1 cellular context compared by ENCODE assay signal in genomic region chr17:78526231-78527025, GRCh38.
A peak's percentile ranks its signal among the peaks of the same experiment; 100 is the strongest.
TF ChIP-seq lines count a peak whose summit lies in the region.

No MANE protein-coding gene starts in this region.

TF ChIP-seq in HepG2, 621 proteins besides CTCF, POLR2A, EP300 and RAD21 (continued from another document and continues in another):
- TF ChIP-seq, protein P1, sequence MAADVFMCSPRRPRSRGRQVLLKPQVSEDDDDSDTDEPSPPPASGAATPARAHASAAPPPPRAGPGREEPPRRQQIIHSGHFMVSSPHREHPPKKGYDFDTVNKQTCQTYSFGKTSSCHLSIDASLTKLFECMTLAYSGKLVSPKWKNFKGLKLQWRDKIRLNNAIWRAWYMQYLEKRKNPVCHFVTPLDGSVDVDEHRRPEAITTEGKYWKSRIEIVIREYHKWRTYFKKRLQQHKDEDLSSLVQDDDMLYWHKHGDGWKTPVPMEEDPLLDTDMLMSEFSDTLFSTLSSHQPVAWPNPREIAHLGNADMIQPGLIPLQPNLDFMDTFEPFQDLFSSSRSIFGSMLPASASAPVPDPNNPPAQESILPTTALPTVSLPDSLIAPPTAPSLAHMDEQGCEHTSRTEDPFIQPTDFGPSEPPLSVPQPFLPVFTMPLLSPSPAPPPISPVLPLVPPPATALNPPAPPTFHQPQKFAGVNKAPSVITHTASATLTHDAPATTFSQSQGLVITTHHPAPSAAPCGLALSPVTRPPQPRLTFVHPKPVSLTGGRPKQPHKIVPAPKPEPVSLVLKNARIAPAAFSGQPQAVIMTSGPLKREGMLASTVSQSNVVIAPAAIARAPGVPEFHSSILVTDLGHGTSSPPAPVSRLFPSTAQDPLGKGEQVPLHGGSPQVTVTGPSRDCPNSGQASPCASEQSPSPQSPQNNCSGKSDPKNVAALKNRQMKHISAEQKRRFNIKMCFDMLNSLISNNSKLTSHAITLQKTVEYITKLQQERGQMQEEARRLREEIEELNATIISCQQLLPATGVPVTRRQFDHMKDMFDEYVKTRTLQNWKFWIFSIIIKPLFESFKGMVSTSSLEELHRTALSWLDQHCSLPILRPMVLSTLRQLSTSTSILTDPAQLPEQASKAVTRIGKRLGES (CRISPR knock-in tag; IDR thresholded peaks at IDR 0.05; ENCODE audit: borderline replicate concordance): no peak
- TF ChIP-seq ZNF264 (CRISPR knock-in tag; IDR thresholded peaks at IDR 0.05) (no peak), IKZF1 (IDR thresholded peaks at IDR 0.05) (no peak), ZBTB39 (CRISPR knock-in tag; IDR thresholded peaks at IDR 0.05) (no peak), MTF1 (CRISPR knock-in tag; IDR thresholded peaks at IDR 0.05) (no peak), MNT (IDR thresholded peaks at IDR 0.05) (no peak), ZNF224 (CRISPR knock-in tag; IDR thresholded peaks at IDR 0.05) (no peak), BRD4 (CRISPR knock-in tag; IDR thresholded peaks at IDR 0.05) (no peak), ZNF768 (CRISPR knock-in tag; IDR thresholded peaks at IDR 0.05) (peak; percentile 14; the same call in 1 of the 2 replicates), ZNF569 (CRISPR knock-in tag; IDR thresholded peaks at IDR 0.05; ENCODE audit: borderline replicate concordance) (no peak), NBN (conservative IDR thresholded peaks at IDR 0.05) (no peak), AGO2 (optimal IDR thresholded peaks at IDR 0.05; ENCODE audit: low read depth, low read length) (no peak), ZNF281 (CRISPR knock-in tag; IDR thresholded peaks at IDR 0.05; ENCODE audit: borderline replicate concordance) (no peak), U2AF2 (IDR thresholded peaks at IDR 0.05; ENCODE audit: low read depth, low read length) (no peak), TEAD2 (CRISPR knock-in tag; IDR thresholded peaks at IDR 0.05) (no peak), NR1H2 (CRISPR knock-in tag; IDR thresholded peaks at IDR 0.05; ENCODE audit: borderline replicate concordance, low read depth) (0 out of 2 replicates have a peak, but pooled peaks have one; percentile 31), SMYD3 (CRISPR knock-in tag; IDR thresholded peaks at IDR 0.05) (no peak), TFE3 (CRISPR knock-in tag; IDR thresholded peaks at IDR 0.05) (peak; percentile 67), FOXC1 (CRISPR knock-in tag; IDR thresholded peaks at IDR 0.05; ENCODE audit: borderline replicate concordance) (no peak), NFKBIZ (CRISPR knock-in tag; IDR thresholded peaks at IDR 0.05) (no peak), PHB2 (IDR thresholded peaks at IDR 0.05; ENCODE audit: partially characterized antibody) (no peak), ZBTB49 (CRISPR knock-in tag; IDR thresholded peaks at IDR 0.05; ENCODE audit: borderline replicate concordance) (no peak), XRCC5 (optimal IDR thresholded peaks at IDR 0.05; ENCODE audit: low read length) (no peak), ZNF501 (CRISPR knock-in tag; IDR thresholded peaks at IDR 0.05) (0 out of 2 replicates have a peak, but pooled peaks have one; percentile 26)
- TF ChIP-seq, protein P2, sequence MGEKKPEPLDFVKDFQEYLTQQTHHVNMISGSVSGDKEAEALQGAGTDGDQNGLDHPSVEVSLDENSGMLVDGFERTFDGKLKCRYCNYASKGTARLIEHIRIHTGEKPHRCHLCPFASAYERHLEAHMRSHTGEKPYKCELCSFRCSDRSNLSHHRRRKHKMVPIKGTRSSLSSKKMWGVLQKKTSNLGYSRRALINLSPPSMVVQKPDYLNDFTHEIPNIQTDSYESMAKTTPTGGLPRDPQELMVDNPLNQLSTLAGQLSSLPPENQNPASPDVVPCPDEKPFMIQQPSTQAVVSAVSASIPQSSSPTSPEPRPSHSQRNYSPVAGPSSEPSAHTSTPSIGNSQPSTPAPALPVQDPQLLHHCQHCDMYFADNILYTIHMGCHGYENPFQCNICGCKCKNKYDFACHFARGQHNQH (CRISPR knock-in tag; IDR thresholded peaks at IDR 0.05): no peak
- TF ChIP-seq, protein P3, sequence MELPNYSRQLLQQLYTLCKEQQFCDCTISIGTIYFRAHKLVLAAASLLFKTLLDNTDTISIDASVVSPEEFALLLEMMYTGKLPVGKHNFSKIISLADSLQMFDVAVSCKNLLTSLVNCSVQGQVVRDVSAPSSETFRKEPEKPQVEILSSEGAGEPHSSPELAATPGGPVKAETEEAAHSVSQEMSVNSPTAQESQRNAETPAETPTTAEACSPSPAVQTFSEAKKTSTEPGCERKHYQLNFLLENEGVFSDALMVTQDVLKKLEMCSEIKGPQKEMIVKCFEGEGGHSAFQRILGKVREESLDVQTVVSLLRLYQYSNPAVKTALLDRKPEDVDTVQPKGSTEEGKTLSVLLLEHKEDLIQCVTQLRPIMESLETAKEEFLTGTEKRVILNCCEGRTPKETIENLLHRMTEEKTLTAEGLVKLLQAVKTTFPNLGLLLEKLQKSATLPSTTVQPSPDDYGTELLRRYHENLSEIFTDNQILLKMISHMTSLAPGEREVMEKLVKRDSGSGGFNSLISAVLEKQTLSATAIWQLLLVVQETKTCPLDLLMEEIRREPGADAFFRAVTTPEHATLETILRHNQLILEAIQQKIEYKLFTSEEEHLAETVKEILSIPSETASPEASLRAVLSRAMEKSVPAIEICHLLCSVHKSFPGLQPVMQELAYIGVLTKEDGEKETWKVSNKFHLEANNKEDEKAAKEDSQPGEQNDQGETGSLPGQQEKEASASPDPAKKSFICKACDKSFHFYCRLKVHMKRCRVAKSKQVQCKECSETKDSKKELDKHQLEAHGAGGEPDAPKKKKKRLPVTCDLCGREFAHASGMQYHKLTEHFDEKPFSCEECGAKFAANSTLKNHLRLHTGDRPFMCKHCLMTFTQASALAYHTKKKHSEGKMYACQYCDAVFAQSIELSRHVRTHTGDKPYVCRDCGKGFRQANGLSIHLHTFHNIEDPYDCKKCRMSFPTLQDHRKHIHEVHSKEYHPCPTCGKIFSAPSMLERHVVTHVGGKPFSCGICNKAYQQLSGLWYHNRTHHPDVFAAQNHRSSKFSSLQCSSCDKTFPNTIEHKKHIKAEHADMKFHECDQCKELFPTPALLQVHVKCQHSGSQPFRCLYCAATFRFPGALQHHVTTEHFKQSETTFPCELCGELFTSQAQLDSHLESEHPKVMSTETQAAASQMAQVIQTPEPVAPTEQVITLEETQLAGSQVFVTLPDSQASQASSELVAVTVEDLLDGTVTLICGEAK (IDR thresholded peaks at IDR 0.05): no peak
- TF ChIP-seq, protein P3 (CRISPR knock-in tag; IDR thresholded peaks at IDR 0.05): no peak
- TF ChIP-seq, protein P4, sequence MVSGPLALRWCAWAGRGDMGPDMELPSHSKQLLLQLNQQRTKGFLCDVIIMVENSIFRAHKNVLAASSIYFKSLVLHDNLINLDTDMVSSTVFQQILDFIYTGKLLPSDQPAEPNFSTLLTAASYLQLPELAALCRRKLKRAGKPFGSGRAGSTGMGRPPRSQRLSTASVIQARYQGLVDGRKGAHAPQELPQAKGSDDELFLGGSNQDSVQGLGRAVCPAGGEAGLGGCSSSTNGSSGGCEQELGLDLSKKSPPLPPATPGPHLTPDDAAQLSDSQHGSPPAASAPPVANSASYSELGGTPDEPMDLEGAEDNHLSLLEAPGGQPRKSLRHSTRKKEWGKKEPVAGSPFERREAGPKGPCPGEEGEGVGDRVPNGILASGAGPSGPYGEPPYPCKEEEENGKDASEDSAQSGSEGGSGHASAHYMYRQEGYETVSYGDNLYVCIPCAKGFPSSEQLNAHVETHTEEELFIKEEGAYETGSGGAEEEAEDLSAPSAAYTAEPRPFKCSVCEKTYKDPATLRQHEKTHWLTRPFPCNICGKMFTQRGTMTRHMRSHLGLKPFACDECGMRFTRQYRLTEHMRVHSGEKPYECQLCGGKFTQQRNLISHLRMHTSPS (CRISPR knock-in tag; IDR thresholded peaks at IDR 0.05; ENCODE audit: low read depth): 0 out of 2 replicates have a peak, but pooled peaks have one; percentile 23
